Comparison of ENCODE assay signal across 13 cellular contexts in genomic region chrX:1480082-1480785, GRCh38. TPM values are rescaled to one million over a fixed set of nuclear protein-coding genes. Genes with fewer than 3 reads are reported as not detected.
DNase-seq lines count a peak whose midpoint lies in the region; ATAC-seq, FAIRE-seq and TF ChIP-seq lines count a peak whose summit lies in the region.
"Had no signal": no experiment of that assay in that cellular context is flagged by ENCODE, and none has a peak within 500 bp of the region (broad histone marks: within the 10 kb centered on the region; RNA-seq: fewer than 3 reads in every experiment).

No MANE protein-coding gene starts in this region.

- CTCF ChIA-PET in CD4-positive, alpha-beta T cell (lab: Charles Lee), result no interaction called here

- peak overlapping the region; percentile 95 for H3K27ac Mint-ChIP-seq in CD4-positive, alpha-beta T cell

- H3K4me1 Mint-ChIP-seq in CD4-positive, alpha-beta T cell (ENCODE audit: low read depth), result peaks cover 74% of the 10 kb centered on the region

- 74 to 78% methylated on average over 8 of the region's 8 CpGs for WGBS in lung, 2 donors
- 81 to 82% methylated on average over 8 of the region's 8 CpGs for WGBS in upper lobe of left lung, 2 donors
- 70 to 83% methylated on average over 3 to 6 of the region's 8 CpGs for WGBS in gastroesophageal sphincter (ENCODE audit: low coverage in 1 of 2), 2 donors

- intact Hi-C loops in CD4-positive, alpha-beta T cell (cut with DNase I, micrococcal nuclease), result loop anchor here in 1 of 2 experiments (2.0 to 5.0 kb wide), 3 partner anchors 17 to 57 kb away; partner anchors contain the start of gene P2RY8

- no peaks in the 10 kb centered on the region for H3K9me3 ChIP-seq in CD4-positive, alpha-beta T cell (ENCODE audit: control insufficient read depth, low read length)
- H3K9me3 ChIP-seq in lung (ENCODE audit: control insufficient read depth in 2 of 2, insufficient read depth in 1 of 2, low read length in 1 of 2) (peaks cover 0 to 4% of the 10 kb centered on the region in 2 donors), upper lobe of left lung (no peaks in the 10 kb centered on the region), gastroesophageal sphincter (peaks cover 0 to 19% (median 0%) of the 10 kb centered on the region in 3 donors)

- TF ChIP-seq EP300 in upper lobe of left lung (IDR thresholded peaks at IDR 0.05), result no peak
- no peak for TF ChIP-seq EP300 in gastroesophageal sphincter (IDR thresholded peaks at IDR 0.05)

- FAIRE-seq in D721Med (lab: Jason Lieb, UNC), result no peak
- FAIRE-seq: keratinocyte had no signal

- H3K36me3 Mint-ChIP-seq in CD4-positive, alpha-beta T cell (ENCODE audit: low read depth), result peaks cover 87% of the 10 kb centered on the region

- TF ChIP-seq POLR2A in upper lobe of left lung (IDR thresholded peaks at IDR 0.05) (no peak), gastroesophageal sphincter (IDR thresholded peaks at IDR 0.05) (no peak)

- H3K4me3 Mint-ChIP-seq in CD4-positive, alpha-beta T cell, result peak overlapping the region; percentile 30
- H3K4me3 Mint-ChIP-seq: neural crest cell had no signal

- H3K9me3 Mint-ChIP-seq in CD4-positive, alpha-beta T cell, result peaks cover 4% of the 10 kb centered on the region

- peak overlapping the region; percentile 4 for H3K27ac ChIP-seq in CD4-positive, alpha-beta T cell (ENCODE audit: low read depth, low read length)
- H3K27ac ChIP-seq in lung (ENCODE audit: low read depth in 1 of 2, low read length in 1 of 2) (no peak overlapping the region), upper lobe of left lung (no peak overlapping the region), gastroesophageal sphincter (no peak overlapping the region)

- no peaks in the 10 kb centered on the region for H3K27me3 Mint-ChIP-seq in CD4-positive, alpha-beta T cell

- no peaks in the 10 kb centered on the region for H3K27me3 ChIP-seq in CD4-positive, alpha-beta T cell (ENCODE audit: control insufficient read depth, insufficient read depth, low read length)
- no peaks in the 10 kb centered on the region for H3K27me3 ChIP-seq in lung (ENCODE audit: control insufficient read depth, insufficient read depth)
- H3K27me3 ChIP-seq in upper lobe of left lung, result no peaks in the 10 kb centered on the region
- peaks cover 31% of the 10 kb centered on the region for H3K27me3 ChIP-seq in gastroesophageal sphincter

- ATAC-seq in CD4-positive, alpha-beta T cell (ENCODE audit: poor library complexity), result no peak
- ATAC-seq in HG03045 (IDR thresholded peaks at IDR 0.05; ENCODE audit: unreplicated experiment) (peak; percentile 4), lung (ENCODE audit: insufficient read depth, low FRiP score) (no peak), upper lobe of left lung (ENCODE audit: low FRiP score in 2 of 2) (no peak), gastroesophageal sphincter (no peak)

- H3K36me3 ChIP-seq in lung (ENCODE audit: control insufficient read depth in 2 of 2, insufficient read depth in 2 of 2, low read length in 2 of 2), result no peaks in the 10 kb centered on the region
- no peaks in the 10 kb centered on the region for H3K36me3 ChIP-seq in upper lobe of left lung
- no peaks in the 10 kb centered on the region for H3K36me3 ChIP-seq in gastroesophageal sphincter

- H3K4me1 ChIP-seq in lung (ENCODE audit: control insufficient read depth in 2 of 2, insufficient read depth in 2 of 2, low read length in 2 of 2), result peaks cover 0 to 5% of the 10 kb centered on the region in 2 donors
- peaks cover 3 to 14% (median 13%) of the 10 kb centered on the region in 4 donors for H3K4me1 ChIP-seq in upper lobe of left lung
- H3K4me1 ChIP-seq in gastroesophageal sphincter, result peaks cover 0 to 11% (median 0%) of the 10 kb centered on the region in 3 donors

- no peak for TF ChIP-seq CTCF in CD4-positive, alpha-beta T cell (IDR thresholded peaks at IDR 0.05)
- TF ChIP-seq CTCF in lung (IDR thresholded peaks at IDR 0.05; ENCODE audit: control extremely low read depth, extremely low read depth) (no peak), D721Med (IDR thresholded peaks at IDR 0.05; ENCODE audit: insufficient read depth, missing control alignments) (no peak), upper lobe of left lung (IDR thresholded peaks at IDR 0.05) (no peak), gastroesophageal sphincter (IDR thresholded peaks at IDR 0.05) (no peak)

- DNase-seq in CD4-positive, alpha-beta T cell, result peak in 1 of 10 experiments; percentile 19
- DNase-seq in activated CD8-positive, alpha-beta memory T cell treated with anti-CD3 and anti-CD28 coated beads, Interleukin-2, amount 50 U/mL, for 4 hours, result peak; percentile 1
- DNase-seq in lung (ENCODE audit: low spot score) (peak; percentile 5), NCI-H748 (lab: John Stamatoyannopoulos, UW; ENCODE audit: unreplicated experiment) (no peak), D721Med (ENCODE audit: insufficient read length, low spot score) (no peak), upper lobe of left lung (no peak)
- DNase-seq: C1 segment of cervical spinal cord, NCI-H1436, NCI-H82 had no signal

- H3K4me3 ChIP-seq in lung, result no peak overlapping the region
- H3K4me3 ChIP-seq in upper lobe of left lung, result no peak overlapping the region
- no peak overlapping the region for H3K4me3 ChIP-seq in gastroesophageal sphincter

- POLR2A ChIA-PET in CD4-positive, alpha-beta T cell (lab: Charles Lee), result no interaction called here

RNA-seq across cellular contexts. Expression of gene ASMTL, which starts 27.5 kb away (rescaled TPM):
- total RNA-seq in CD4-positive, alpha-beta T cell, result 10 to 100 TPM; 34.6 to 39.3 TPM
- 10 to 100 TPM; 12.3 to 29.4 TPM for total RNA-seq in lung
- 10 to 100 TPM; 17.0 to 26.6 TPM for polyA plus RNA-seq in lung
- 10 to 100 TPM; 11.0 to 28.3 (median 23.2) TPM for total RNA-seq in upper lobe of left lung
- 10 to 100 TPM; 29.7 to 35.1 (median 32.5) TPM for total RNA-seq in gastroesophageal sphincter

RNA-seq across cellular contexts. Expression of gene P2RY8, which starts 56.8 kb away (rescaled TPM):
- total RNA-seq in CD4-positive, alpha-beta T cell, result 100 to 1,000 TPM; 139 TPM
- total RNA-seq in lung (1 to 10 TPM; 2.8 to 8.3 TPM), upper lobe of left lung (1 to 10 TPM; 1.7 to 4.4 (median 3.3) TPM), gastroesophageal sphincter (1 to 10 TPM in 3 of 4 donors, under 1 TPM in 1; 0.81 to 2.7 (median 1.8) TPM)
- 1 to 10 TPM in 1 of 2 donors, under 1 TPM in 1; 0.51 to 6.0 TPM for polyA plus RNA-seq in lung
- total RNA-seq: neural crest cell had no signal
- polyA plus RNA-seq: keratinocyte had no signal

Comparison
In these comparisons a context has a peak if more than half of its experiments do, and no peak if none do; other contexts are left out.
1. DNase-seq: peak in activated CD8-positive, alpha-beta memory T cell treated with anti-CD3 and anti-CD28 coated beads, Interleukin-2, amount 50 U/mL, for 4 hours (single experiment) and lung (single experiment); none in NCI-H748 (single experiment), D721Med (single experiment) and upper lobe of left lung (0 of 2).
2. RNA of gene P2RY8, which starts 56.8 kb away (total RNA-seq): 139 TPM in CD4-positive, alpha-beta T cell; 2.8 to 8.3 TPM in lung, 1.7 to 4.4 TPM in upper lobe of left lung and 0.81 to 2.7 TPM in gastroesophageal sphincter; every median in the first group is over 10 times any median in the second.